In genomic region chr1:226223786-226224244, GRCh38 we compare ENCODE assay signal across 1 cellular context.
TF ChIP-seq lines count a peak whose summit lies in the region.

No MANE protein-coding gene starts in this region.

TF ChIP-seq in WTC11, 78 proteins besides CTCF, POLR2A, EP300 and RAD21 (continued from another document):
- TF ChIP-seq TEAD1 (CRISPR knock-in tag; IDR thresholded peaks at IDR 0.05) = peak; percentile 55
- TF ChIP-seq FOXK1 (CRISPR knock-in tag; IDR thresholded peaks at IDR 0.05) = no peak
- TF ChIP-seq AFF4 (CRISPR knock-in tag; IDR thresholded peaks at IDR 0.05; ENCODE audit: borderline replicate concordance) = no peak
- TF ChIP-seq SMAD4 (CRISPR knock-in tag; IDR thresholded peaks at IDR 0.05) = no peak
- TF ChIP-seq ZNF425 (CRISPR knock-in tag; conservative IDR thresholded peaks at IDR 0.05) = no peak
- TF ChIP-seq MLX (CRISPR knock-in tag; IDR thresholded peaks at IDR 0.05) = no peak
- peak; percentile 23; the same call in 1 of the 2 replicates for TF ChIP-seq ZNF423 (CRISPR knock-in tag; IDR thresholded peaks at IDR 0.05)
- TF ChIP-seq ELF4 (CRISPR knock-in tag; IDR thresholded peaks at IDR 0.05; ENCODE audit: low read depth) = 0 out of 2 replicates have a peak, but pooled peaks have one; percentile 33
- no peak for TF ChIP-seq PRDM15 (CRISPR knock-in tag; IDR thresholded peaks at IDR 0.05)
- 0 out of 2 replicates have a peak, but pooled peaks have one; percentile 70 for TF ChIP-seq ARID4B (CRISPR knock-in tag; IDR thresholded peaks at IDR 0.05; ENCODE audit: borderline replicate concordance)
- TF ChIP-seq TEAD4 (CRISPR knock-in tag; IDR thresholded peaks at IDR 0.05) = no peak
- peak; percentile 87 for TF ChIP-seq HMGXB4 (CRISPR knock-in tag; IDR thresholded peaks at IDR 0.05)
- TF ChIP-seq FOXJ3 (CRISPR knock-in tag; IDR thresholded peaks at IDR 0.05; ENCODE audit: borderline replicate concordance) = no peak
- TF ChIP-seq ATF1 (CRISPR knock-in tag; IDR thresholded peaks at IDR 0.05) = no peak
